ENCODE assay signal across 12 cellular contexts in genomic region chr20:60271597-60271996, GRCh38.
DNase-seq lines count a peak whose midpoint lies in the region; ATAC-seq and TF ChIP-seq lines count a peak whose summit lies in the region.
"Had no signal": no experiment of that assay in that cellular context is flagged by ENCODE, and none has a peak within 500 bp of the region (broad histone marks: within the 10 kb centered on the region; RNA-seq: fewer than 3 reads in every experiment).

No MANE protein-coding gene starts in this region.

- WGBS in SK-N-SH (ENCODE audit: low lambda C conversion rate) = 15% methylated on average over 2 of the region's 2 CpGs

- no peaks in the 10 kb centered on the region for H4K20me1 ChIP-seq in SK-N-SH (ENCODE audit: insufficient read depth)

- H3K4me1 ChIP-seq in SK-N-SH (ENCODE audit: control insufficient read depth in 1 of 2, insufficient read depth in 2 of 2, low read depth in 1 of 2, low read length in 1 of 2) = no peaks in the 10 kb centered on the region
- no peaks in the 10 kb centered on the region for H3K4me1 ChIP-seq in upper lobe of right lung

- no peak overlapping the region for H2AFZ ChIP-seq in SK-N-SH (ENCODE audit: low read depth)

- no peak overlapping the region for H3K4me2 ChIP-seq in SK-N-SH
- H3K4me2 ChIP-seq: BLaER1 treated with 17β-estradiol and CSF1 and Interleukin-3, amounts not matched to agents 10 nM and 100 nM had no signal

- H3F3A ChIP-seq in SK-N-SH (replicated peaks; ENCODE audit: insufficient read depth) = no peaks in the 10 kb centered on the region

- no peaks in the 10 kb centered on the region for H3K79me2 ChIP-seq in SK-N-SH (ENCODE audit: insufficient read depth)

- DNase-seq in SK-N-SH (peak; percentile 39), RWPE1 (ENCODE audit: low spot score) (peak; percentile 38), foreskin fibroblast (peak in 1 of 2 donors; percentile 25), upper lobe of right lung (no peak), T-helper 1 cell (no peak)
- DNase-seq in activated CD4-positive, CD25-positive, alpha-beta regulatory T cell treated with anti-CD3 and anti-CD28 coated beads, Interleukin-2, amount 50 U/mL, for 72 hours = no peak
- no peak for DNase-seq in stimulated activated CD4-positive, alpha-beta T cell treated with anti-CD3 and anti-CD28 coated beads, Interleukin-15, amount 100 ng/mL, for 24 hours
- DNase-seq: amygdala; NCI-H2081 treated with DMSO at 0.1 percent for 48 hours; stimulated activated naive CD4-positive, alpha-beta T cell treated with Interleukin-2 at 50 U/mL for 16 hours had no signal

- no peaks in the 10 kb centered on the region for H3K9me2 ChIP-seq in SK-N-SH

- no peak overlapping the region for H3K27ac ChIP-seq in SK-N-SH (ENCODE audit: low read depth in 2 of 2, low read length in 1 of 2)
- H3K27ac ChIP-seq in RWPE1 = no peak overlapping the region
- H3K27ac ChIP-seq in upper lobe of right lung = no peak overlapping the region
- H3K27ac ChIP-seq: BLaER1 treated with 17β-estradiol and CSF1 and Interleukin-3, amounts not matched to agents 10 nM and 100 nM had no signal

- TF ChIP-seq CTCF in SK-N-SH (IDR thresholded peaks at IDR 0.05) = no peak
- peak; percentile 32 for TF ChIP-seq CTCF in RWPE1 (conservative IDR thresholded peaks at IDR 0.05; ENCODE audit: low read depth)
- TF ChIP-seq CTCF in foreskin fibroblast (IDR thresholded peaks at IDR 0.05; ENCODE audit: low read depth, low read length) = peak; percentile 39
- TF ChIP-seq CTCF in upper lobe of right lung (IDR thresholded peaks at IDR 0.05) = peak; percentile 13

- TF ChIP-seq RAD21 in SK-N-SH (IDR thresholded peaks at IDR 0.05; ENCODE audit: low read length) = peak; percentile 46

- no peak for TF ChIP-seq EP300 in SK-N-SH (IDR thresholded peaks at IDR 0.05; ENCODE audit: borderline replicate concordance in 1 of 2, low read depth in 1 of 2, low read length in 1 of 2)

- POLR2A ChIA-PET in SK-N-SH (lab: Yijun Ruan, JAX) (no interaction called here), RWPE1 (lab: Yijun Ruan, JAX; ENCODE audit: low non-redundant PET) (no interaction called here)

- no peaks in the 10 kb centered on the region for H3K36me3 ChIP-seq in SK-N-SH (replicated peaks in 1 of 2; ENCODE audit: control insufficient read depth in 1 of 2, insufficient read depth in 2 of 2, low read length in 1 of 2)
- no peaks in the 10 kb centered on the region for H3K36me3 ChIP-seq in upper lobe of right lung

- CTCF ChIA-PET in SK-N-SH (lab: Yijun Ruan, JAX) (interaction anchor here (0.6 to 2.8 kb wide), 17 partner anchors 9 to 90 kb away, joined by 3 to 19 read pairs (median 4); no protein-coding TSS in a partner anchor), RWPE1 (lab: Yijun Ruan, JAX) (interaction anchor here (0.7 to 1.0 kb wide), 2 partner anchors 9 to 141 kb away, joined by 3 to 5 read pairs; no protein-coding TSS in a partner anchor)

- H3K9me3 ChIP-seq in SK-N-SH (no peaks in the 10 kb centered on the region), upper lobe of right lung (no peaks in the 10 kb centered on the region)

- H3K9ac ChIP-seq in SK-N-SH = no peak overlapping the region
- H3K9ac ChIP-seq: BLaER1 treated with 17β-estradiol and CSF1 and Interleukin-3, amounts not matched to agents 10 nM and 100 nM had no signal

- H3K4me3 ChIP-seq in SK-N-SH (ENCODE audit: low read depth in 2 of 2, low read length in 1 of 2) = no peak overlapping the region
- no peak overlapping the region for H3K4me3 ChIP-seq in foreskin fibroblast (ENCODE audit: low read depth in 1 of 2, low read length in 2 of 2)
- H3K4me3 ChIP-seq in upper lobe of right lung = no peak overlapping the region
- H3K4me3 ChIP-seq: BLaER1 treated with 17β-estradiol and CSF1 and Interleukin-3, amounts not matched to agents 10 nM and 100 nM had no signal

- no peaks in the 10 kb centered on the region for H3K27me3 ChIP-seq in SK-N-SH (ENCODE audit: insufficient read depth)
- H3K27me3 ChIP-seq in upper lobe of right lung = no peaks in the 10 kb centered on the region
- H3K27me3 ChIP-seq: BLaER1 treated with 17β-estradiol and CSF1 and Interleukin-3, amounts not matched to agents 10 nM and 100 nM had no signal

- ATAC-seq in SK-N-SH treated with all-trans-retinoic acid at 6 μM for 48 hours (no peak), upper lobe of right lung (no peak)

- intact Hi-C loops in upper lobe of right lung (cut with DNase I) = no loop called here

TF ChIP-seq in SK-N-SH, 30 proteins besides CTCF, POLR2A, EP300 and RAD21:
- no peak for TF ChIP-seq TAF1 (IDR thresholded peaks at IDR 0.05; ENCODE audit: borderline replicate concordance, low read depth, low read length)
- peak; percentile 6; the same call in 1 of the 2 replicates for TF ChIP-seq SMC3 (IDR thresholded peaks at IDR 0.05; ENCODE audit: low read depth, low read length)

TF ChIP-seq in SK-N-SH treated with all-trans-retinoic acid at 6 μM for 48 hours, 23 proteins besides CTCF, POLR2A, EP300 and RAD21 (continues in another document):
- TF ChIP-seq ZNF565 (CRISPR knock-in tag; conservative IDR thresholded peaks at IDR 0.05; ENCODE audit: low read depth) (no peak), CSRNP3 (CRISPR knock-in tag; IDR thresholded peaks at IDR 0.05) (no peak), TCF4 (CRISPR knock-in tag; IDR thresholded peaks at IDR 0.05; ENCODE audit: borderline replicate concordance) (no peak), POU6F1 (CRISPR knock-in tag; IDR thresholded peaks at IDR 0.05; ENCODE audit: borderline replicate concordance, low read depth) (no peak), PPARA (CRISPR knock-in tag; IDR thresholded peaks at IDR 0.05; ENCODE audit: borderline replicate concordance) (no peak), ESRRG (CRISPR knock-in tag; IDR thresholded peaks at IDR 0.05) (no peak), BACH2 (CRISPR knock-in tag; IDR thresholded peaks at IDR 0.05; ENCODE audit: borderline replicate concordance) (no peak), RARB (CRISPR knock-in tag; IDR thresholded peaks at IDR 0.05) (no peak), OSR1 (CRISPR knock-in tag; IDR thresholded peaks at IDR 0.05) (no peak), ZNF8 (CRISPR knock-in tag; IDR thresholded peaks at IDR 0.05) (no peak), ZFP3 (CRISPR knock-in tag; IDR thresholded peaks at IDR 0.05) (no peak)
- TF ChIP-seq, protein P1, sequence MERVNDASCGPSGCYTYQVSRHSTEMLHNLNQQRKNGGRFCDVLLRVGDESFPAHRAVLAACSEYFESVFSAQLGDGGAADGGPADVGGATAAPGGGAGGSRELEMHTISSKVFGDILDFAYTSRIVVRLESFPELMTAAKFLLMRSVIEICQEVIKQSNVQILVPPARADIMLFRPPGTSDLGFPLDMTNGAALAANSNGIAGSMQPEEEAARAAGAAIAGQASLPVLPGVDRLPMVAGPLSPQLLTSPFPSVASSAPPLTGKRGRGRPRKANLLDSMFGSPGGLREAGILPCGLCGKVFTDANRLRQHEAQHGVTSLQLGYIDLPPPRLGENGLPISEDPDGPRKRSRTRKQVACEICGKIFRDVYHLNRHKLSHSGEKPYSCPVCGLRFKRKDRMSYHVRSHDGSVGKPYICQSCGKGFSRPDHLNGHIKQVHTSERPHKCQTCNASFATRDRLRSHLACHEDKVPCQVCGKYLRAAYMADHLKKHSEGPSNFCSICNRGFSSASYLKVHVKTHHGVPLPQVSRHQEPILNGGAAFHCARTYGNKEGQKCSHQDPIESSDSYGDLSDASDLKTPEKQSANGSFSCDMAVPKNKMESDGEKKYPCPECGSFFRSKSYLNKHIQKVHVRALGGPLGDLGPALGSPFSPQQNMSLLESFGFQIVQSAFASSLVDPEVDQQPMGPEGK (CRISPR knock-in tag; IDR thresholded peaks at IDR 0.05; ENCODE audit: borderline replicate concordance) = no peak

Comparison
In these comparisons a context has a peak if more than half of its experiments do, and no peak if none do; other contexts are left out.
1. DNase-seq: peak in SK-N-SH (single experiment) and RWPE1 (single experiment); none in upper lobe of right lung (single experiment), T-helper 1 cell (0 of 5), activated CD4-positive, CD25-positive, alpha-beta regulatory T cell treated with anti-CD3 and anti-CD28 coated beads, Interleukin-2, amount 50 U/mL, for 72 hours (single experiment) and stimulated activated CD4-positive, alpha-beta T cell treated with anti-CD3 and anti-CD28 coated beads, Interleukin-15, amount 100 ng/mL, for 24 hours (single experiment).